39 cellular contexts compared by ENCODE assay signal in the genomic region with DNA sequence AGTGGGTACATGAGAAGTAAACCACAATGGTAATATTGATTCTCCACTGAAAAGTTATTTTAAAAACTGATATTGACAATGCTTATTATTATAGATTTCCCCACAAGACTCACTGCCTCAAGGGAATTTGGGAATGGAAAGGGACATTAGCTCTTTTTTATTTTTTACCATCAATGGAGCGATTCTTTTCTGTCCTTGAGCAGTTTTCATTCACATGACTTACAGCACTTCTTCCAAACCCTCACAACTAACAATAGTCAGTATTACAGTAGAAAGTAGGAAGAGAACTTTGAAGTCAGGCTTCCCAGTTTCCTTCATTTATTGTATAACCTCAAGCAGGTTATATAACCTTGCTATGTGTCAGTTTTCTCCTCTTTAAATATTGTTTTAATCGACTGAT. TPM values are rescaled to one million over a fixed set of nuclear protein-coding genes. Genes with fewer than 3 reads are reported as not detected.
"Had no signal": no experiment of that assay in that cellular context is flagged by ENCODE, and none has a peak within 500 bp of the region (broad histone marks: within the 10 kb centered on the region; RNA-seq: fewer than 3 reads in every experiment).

No MANE protein-coding gene starts in this region.

- DNase-seq: Karpas-422, Kasumi-1, MG63, MM.1S, MV-4-11, NCI-H1048, NCI-H1092, NCI-H1092 treated with DMSO at 0.1 percent for 48 hours, NCI-H1105, NCI-H1105 treated with DMSO at 0.1 percent for 48 hours, NCI-H1417, NCI-H1417 treated with DMSO at 0.1 percent for 48 hours, NCI-H1436, NCI-H1436 treated with DMSO at 0.1 percent for 48 hours, NCI-H146, NCI-H1694, NCI-H1694 treated with DMSO at 0.1 percent for 48 hours, NCI-H187, NCI-H187 treated with DMSO at 0.1 percent for 48 hours, NCI-H1930, NCI-H2029, NCI-H2029 treated with DMSO at 0.1 percent for 48 hours, NCI-H2081, NCI-H2081 treated with DMSO at 0.1 percent for 48 hours, NCI-H2107, NCI-H2171, NCI-H2171 treated with DMSO at 0.1 percent for 48 hours, NCI-H2227 treated with DMSO at 0.1 percent for 48 hours, NCI-H226, NCI-H345, NCI-H446, NCI-H446 treated with DMSO at 0.1 percent for 48 hours, NCI-H510A, NCI-H510A treated with DMSO at 0.1 percent for 48 hours, NCI-H524 had no signal

- H3K27me3 ChIP-seq: MG63 had no signal

- H3K9me3 ChIP-seq: MG63 had no signal

RNA-seq across cellular contexts. Expression of a gene that starts 4.3 kb away (rescaled TPM):
- total RNA-seq: LHCN-M2, M059J, MCF 10A, NCI-H460 had no signal
